ENCODE assay signal across 10 cellular contexts in the genomic region with DNA sequence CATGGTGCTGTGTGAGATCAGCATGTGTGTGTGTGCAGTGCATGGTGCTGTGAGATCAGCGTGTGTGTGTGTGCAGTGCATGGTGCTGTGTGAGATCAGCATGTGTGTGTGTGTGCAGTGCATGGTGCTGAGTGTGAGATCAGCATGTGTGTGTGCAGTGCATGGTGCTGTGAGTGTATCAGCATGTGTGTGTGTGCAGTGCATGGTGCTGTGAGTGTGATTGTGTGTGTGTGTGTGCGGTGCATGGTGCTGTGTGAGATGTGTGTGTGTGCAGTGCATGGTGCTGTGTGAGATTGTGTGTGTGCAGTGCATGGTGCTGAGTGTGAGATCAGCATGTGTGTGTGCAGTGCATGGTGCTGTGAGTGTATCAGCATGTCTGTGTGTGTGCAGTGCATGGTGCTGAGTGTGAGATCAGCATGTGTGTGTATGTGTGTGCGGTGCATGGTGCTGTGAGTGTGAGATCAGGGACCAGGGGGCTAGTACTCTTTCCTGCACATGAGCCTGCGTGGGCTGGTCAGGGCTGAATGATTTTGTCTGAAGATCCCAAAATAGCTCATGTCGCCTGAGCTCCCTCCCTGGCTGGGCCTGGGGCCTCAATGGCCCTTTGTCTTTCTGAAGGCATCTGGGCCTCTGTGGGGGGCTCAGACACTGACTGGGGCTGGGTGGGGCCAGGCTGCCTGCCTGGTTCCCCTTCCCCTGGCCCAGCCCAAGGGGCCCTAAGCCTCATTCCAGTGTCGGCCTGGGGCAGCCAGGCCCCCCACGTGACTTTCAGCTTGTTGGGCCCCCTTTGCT. TPM values are rescaled to one million over a fixed set of nuclear protein-coding genes. Genes with fewer than 3 reads are reported as not detected.
DNase-seq lines count a peak whose midpoint lies in the region; ATAC-seq and TF ChIP-seq lines count a peak whose summit lies in the region.
"Not testable (repeated sequence)": the region's sequence is repeated elsewhere in the genome, so short reads cannot be mapped to it uniquely, and the experiment has no call there.
"Had no signal": no experiment of that assay in that cellular context is flagged by ENCODE, and none has a peak within 500 bp of the region (broad histone marks: within the 10 kb centered on the region; RNA-seq: fewer than 3 reads in every experiment).

No MANE protein-coding gene starts in this region.

- not testable (repeated sequence) for H3F3A ChIP-seq in GM23338 (replicated peaks; ENCODE audit: low read depth)

- H3K79me2 ChIP-seq in GM23338 (replicated peaks; ENCODE audit: insufficient read depth) = not testable (repeated sequence)

- TF ChIP-seq CTCF in GM23338 (conservative IDR thresholded peaks at IDR 0.05; ENCODE audit: low read depth in 2 of 2); dorsolateral prefrontal cortex (IDR thresholded peaks at IDR 0.05 in 54 of 56, conservative IDR thresholded peaks at IDR 0.05 in 2 of 56; ENCODE audit: low read depth in 1 of 56, partially characterized antibody in 56 of 56): not testable (repeated sequence)

- H3K27me3 ChIP-seq in GM23338 (ENCODE audit: insufficient read depth) = peaks cover 20% of the 10 kb centered on the region
- not testable (repeated sequence) for H3K27me3 ChIP-seq in dorsolateral prefrontal cortex

- not testable (repeated sequence) for H4K20me1 ChIP-seq in GM23338 (replicated peaks; ENCODE audit: insufficient read depth)

- H3K4me1 ChIP-seq in GM23338 (ENCODE audit: insufficient read depth) = not testable (repeated sequence)

- not testable (repeated sequence) for H3K36me3 ChIP-seq in GM23338 (ENCODE audit: insufficient read depth)

- not testable (repeated sequence) for H3K36me3 Mint-ChIP-seq in GM23338 (ENCODE audit: low read depth)

- peak; percentile 6 for ATAC-seq in GM23338

- not testable (repeated sequence) for H3K27ac Mint-ChIP-seq in GM23338

- H3K4me1 Mint-ChIP-seq in GM23338 = peaks cover 10% of the 10 kb centered on the region

- peaks cover 29% of the 10 kb centered on the region for H3K27me3 Mint-ChIP-seq in GM23338 (ENCODE audit: insufficient read depth, low read depth, poor library complexity)

- not testable (repeated sequence) for H3K9me2 ChIP-seq in GM23338 (ENCODE audit: insufficient read depth)

- not testable (repeated sequence) for H3K4me3 Mint-ChIP-seq in GM23338

- H3K4me2 ChIP-seq in GM23338 = not testable (repeated sequence)

- peak; percentile 39 for DNase-seq in DMS 273 (lab: John Stamatoyannopoulos, UW; ENCODE audit: unreplicated experiment)
- DNase-seq in GM23338 (ENCODE audit: low spot score) = not testable (repeated sequence)
- peak; percentile 56 for DNase-seq in SK-MEL-5 (ENCODE audit: low read depth, low spot score)
- peak in 1 of 10 donors; percentile 44 for DNase-seq in dorsolateral prefrontal cortex
- DNase-seq in medulla oblongata (ENCODE audit: extremely low spot score) = peak; percentile 35
- DNase-seq in substantia nigra (lab: John Stamatoyannopoulos, UW) = peak in 8 of 49 donors; percentile 12 to 46 (median 31)

- not testable (repeated sequence) for H3K27ac ChIP-seq in GM23338 (ENCODE audit: low read depth)
- H3K27ac ChIP-seq in dorsolateral prefrontal cortex (peak overlapping the region in 54 of 59 donors; percentile 15 to 89 (median 79)), substantia nigra (ENCODE audit: low read depth, low read length, poor library complexity, severe bottlenecking) (peak overlapping the region; percentile 61)

- not testable (repeated sequence) for H3K4me3 ChIP-seq in GM23338, dorsolateral prefrontal cortex

- in situ Hi-C loops in SK-MEL-5 (cut with HindIII; ENCODE audit: low pct_unique_long_range_greater_than_20kb, low sequenced_read_pairs) = not testable (repeated sequence)

- intact Hi-C loops in dorsolateral prefrontal cortex (cut with DNase I) = loop anchor here (5.0 kb wide), 5 partner anchors 81 to 341 kb away; partner anchors contain the start of genes ACAP3 (in 1 of the 2), C1orf159 (in 1 of the 2) and PUSL1 (in 1 of the 2)

- not testable (repeated sequence) for H2AFZ ChIP-seq in GM23338

- H3K9me3 Mint-ChIP-seq in GM23338 = not testable (repeated sequence)

RNA-seq across cellular contexts. Expression of gene AGRN, which starts 11.1 kb away (rescaled TPM):
- total RNA-seq in GM23338 (2014; rRNA removed; shearing (Covaris generic)) = 144 and 185 TPM in 2 replicates
- polyA plus RNA-seq in GM23338 (2016; fragmentation: Nextera tagmentation; extraction: Ambion mirVana) = 12.3 and 13.2 TPM in 2 replicates
- 21.3 and 23.0 TPM in 2 replicates for total RNA-seq in SK-MEL-5 (2014; rRNA removed; shearing (Covaris generic))
- polyA plus RNA-seq in SK-MEL-5 (2015; cell fraction: cytosol; rRNA removed) = 58.8 and 70.0 TPM in 2 replicates
- 110 and 125 TPM in 2 replicates for polyA plus RNA-seq in SK-MEL-5 (2015; cell fraction: nucleus; rRNA removed)
- 100 to 1,000 TPM in 70 of 120 experiments, 10 to 100 TPM in 50; 67.4 to 194 (median 105) TPM for total RNA-seq in dorsolateral prefrontal cortex
- polyA plus RNA-seq: CD4-positive, alpha-beta memory T cell had no signal

RNA-seq across cellular contexts. Expression of gene ISG15, which starts 17.8 kb away (rescaled TPM):
- 52.9 and 65.3 TPM in 2 replicates for total RNA-seq in GM23338 (2014; rRNA removed; shearing (Covaris generic))
- polyA plus RNA-seq in GM23338 (2016; fragmentation: Nextera tagmentation; extraction: Ambion mirVana) = 101 and 113 TPM in 2 replicates
- 3.1 and 6.2 TPM in 2 replicates for total RNA-seq in SK-MEL-5 (2014; rRNA removed; shearing (Covaris generic))
- 4.5 and 8.6 TPM in 2 replicates for polyA plus RNA-seq in SK-MEL-5 (2015; cell fraction: cytosol; rRNA removed)
- not detected in 2 replicates for polyA plus RNA-seq in SK-MEL-5 (2015; cell fraction: nucleus; rRNA removed)
- total RNA-seq in dorsolateral prefrontal cortex = 100 to 1,000 TPM in 3 of 120 experiments, 10 to 100 TPM in 113, 1 to 10 TPM in 4; 6.0 to 422 (median 18.9) TPM

RNA-seq across cellular contexts. Expression of gene HES4, which starts 31.2 kb away (rescaled TPM):
- 2.3 and 4.8 TPM in 2 replicates for total RNA-seq in GM23338 (2014; rRNA removed; shearing (Covaris generic))
- 6.7 and 7.9 TPM in 2 replicates for polyA plus RNA-seq in GM23338 (2016; fragmentation: Nextera tagmentation; extraction: Ambion mirVana)
- total RNA-seq in SK-MEL-5 (2014; rRNA removed; shearing (Covaris generic)) = 4.8 and 8.4 TPM in 2 replicates
- 5.6 and 5.8 TPM in 2 replicates for polyA plus RNA-seq in SK-MEL-5 (2015; cell fraction: cytosol; rRNA removed)
- 30.8 and 42.4 TPM in 2 replicates for polyA plus RNA-seq in SK-MEL-5 (2015; cell fraction: nucleus; rRNA removed)
- total RNA-seq in dorsolateral prefrontal cortex = 10 to 100 TPM in 119 of 120 experiments, 1 to 10 TPM in 1; 8.9 to 60.0 (median 25.0) TPM
- total RNA-seq: CD4-positive, alpha-beta memory T cell had no signal

RNA-seq across cellular contexts. Expression of gene RNF223, which starts 43.0 kb away (rescaled TPM):
- total RNA-seq in GM23338 (2014; rRNA removed; shearing (Covaris generic)) = not detected in 2 replicates
- not detected in 2 replicates for polyA plus RNA-seq in GM23338 (2016; fragmentation: Nextera tagmentation; extraction: Ambion mirVana)
- total RNA-seq in SK-MEL-5 (2014; rRNA removed; shearing (Covaris generic)) = not detected in 2 replicates
- not detected in 2 replicates for polyA plus RNA-seq in SK-MEL-5 (2015; cell fraction: cytosol; rRNA removed)
- not detected in 2 replicates for polyA plus RNA-seq in SK-MEL-5 (2015; cell fraction: nucleus; rRNA removed)
- total RNA-seq in dorsolateral prefrontal cortex = under 1 TPM in 2 of 120 experiments, not detected in 118; 0.28 to 0.63 TPM
- total RNA-seq: A673; CD4-positive, alpha-beta memory T cell; IMR-90; Right ventricle myocardium inferior had no signal
- polyA plus RNA-seq: CD4-positive, alpha-beta memory T cell; IMR-90 had no signal

RNA-seq across cellular contexts. Expression of gene PERM1, which starts 49.2 kb away (rescaled TPM):
- total RNA-seq in GM23338 (2014; rRNA removed; shearing (Covaris generic)) = not detected in 2 replicates
- 0.66 and 1.1 TPM in 2 replicates for polyA plus RNA-seq in GM23338 (2016; fragmentation: Nextera tagmentation; extraction: Ambion mirVana)
- 0.85 and 1.3 TPM in 2 replicates for total RNA-seq in SK-MEL-5 (2014; rRNA removed; shearing (Covaris generic))
- polyA plus RNA-seq in SK-MEL-5 (2015; cell fraction: cytosol; rRNA removed) = 0.42 and 0.81 TPM in 2 replicates
- 0.60 TPM in 1 of 2 replicates, not detected in the other for polyA plus RNA-seq in SK-MEL-5 (2015; cell fraction: nucleus; rRNA removed)
- total RNA-seq in dorsolateral prefrontal cortex = 1 to 10 TPM in 6 of 120 experiments, under 1 TPM in 63, not detected in 51; 0.13 to 1.8 (median 0.43) TPM
- total RNA-seq: A673; CD4-positive, alpha-beta memory T cell; IMR-90 had no signal
- polyA plus RNA-seq: IMR-90 had no signal
